In the genomic region with DNA sequence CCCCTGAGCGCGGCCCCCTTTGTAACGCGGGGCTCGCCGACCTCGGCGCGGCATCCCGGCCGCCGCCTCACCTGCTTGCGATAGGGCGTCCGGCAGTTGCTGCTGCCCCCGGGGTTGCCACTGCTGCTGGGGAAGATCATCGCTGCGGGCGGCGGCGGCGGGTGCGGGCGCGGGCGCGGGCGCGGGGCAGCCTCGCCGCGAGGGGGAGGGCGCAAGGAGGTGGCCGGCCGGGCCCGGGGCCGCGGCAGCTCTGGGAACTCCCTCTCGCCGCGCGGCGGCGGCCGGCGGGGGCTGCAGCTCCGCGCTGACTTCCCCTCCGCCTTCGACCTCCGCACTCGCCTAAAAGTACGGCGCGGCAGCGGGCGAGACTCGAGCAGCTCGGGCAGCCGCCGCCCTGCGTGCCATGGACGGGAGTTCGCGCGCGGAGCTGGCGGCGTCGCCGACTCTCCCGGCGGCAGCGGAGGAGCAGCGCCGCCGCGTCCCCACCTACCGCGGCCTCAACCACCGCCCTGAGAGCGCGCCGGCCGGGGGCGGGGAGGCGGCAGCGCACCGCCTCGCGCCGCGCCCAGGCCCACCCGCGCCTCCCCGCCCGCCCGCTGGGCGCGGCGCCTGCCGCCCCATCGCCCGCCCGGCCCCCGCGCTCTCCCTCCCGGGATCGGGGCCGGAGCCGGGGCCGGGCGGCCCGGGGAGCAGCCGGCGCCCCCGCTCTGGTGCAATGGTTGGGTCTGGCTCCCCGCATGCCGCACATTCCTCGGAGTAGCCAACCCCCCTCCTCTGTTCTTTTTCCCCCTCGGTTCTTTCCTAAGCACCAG, we compare ENCODE assay signal across 8 cellular contexts.
DNase-seq lines count a peak whose midpoint lies in the region; ATAC-seq and TF ChIP-seq lines count a peak whose summit lies in the region.

No MANE protein-coding gene starts in this region.

- peaks cover 33% of the 10 kb centered on the region for H4K20me1 ChIP-seq in SK-N-SH (ENCODE audit: insufficient read depth)

- H3K4me1 ChIP-seq in SK-N-SH (ENCODE audit: control insufficient read depth in 1 of 2, insufficient read depth in 2 of 2, low read depth in 1 of 2, low read length in 1 of 2) (peaks cover 17 to 60% of the 10 kb centered on the region in 2 experiments), adipocyte (ENCODE audit: control insufficient read depth, insufficient read depth, low read length) (peaks cover 69% of the 10 kb centered on the region), right atrium auricular region (peaks cover 0 to 69% of the 10 kb centered on the region in 2 donors)

- H3K4me1 Mint-ChIP-seq in CD14-positive monocyte: peaks cover 71% of the 10 kb centered on the region

- no peak for TF ChIP-seq RAD21 in SK-N-SH (IDR thresholded peaks at IDR 0.05; ENCODE audit: low read length)

- peak overlapping the region; percentile 78 for H3K4me2 ChIP-seq in SK-N-SH

- peak overlapping the region; percentile 87 to 97 for H3K4me3 Mint-ChIP-seq in CD14-positive monocyte

- H3K27me3 Mint-ChIP-seq in CD14-positive monocyte (ENCODE audit: low read depth in 3 of 3): no peaks in the 10 kb centered on the region

- peaks cover 0 to 4% of the 10 kb centered on the region in 2 experiments for H3K36me3 ChIP-seq in SK-N-SH (replicated peaks in 1 of 2; ENCODE audit: control insufficient read depth in 1 of 2, insufficient read depth in 2 of 2, low read length in 1 of 2)
- H3K36me3 ChIP-seq in adipocyte (ENCODE audit: control insufficient read depth, insufficient read depth, low read length, severe bottlenecking): no peaks in the 10 kb centered on the region
- H3K36me3 ChIP-seq in right atrium auricular region: no peaks in the 10 kb centered on the region

- 4% methylated on average over 7 of the region's 121 CpGs for WGBS in SK-N-SH (ENCODE audit: low lambda C conversion rate)

- peaks cover 26% of the 10 kb centered on the region for H3F3A ChIP-seq in SK-N-SH (replicated peaks; ENCODE audit: insufficient read depth)

- H3K9me3 ChIP-seq in SK-N-SH (no peaks in the 10 kb centered on the region), adipocyte (ENCODE audit: control insufficient read depth, low read length) (no peaks in the 10 kb centered on the region), right atrium auricular region (no peaks in the 10 kb centered on the region)

- peaks cover 84% of the 10 kb centered on the region for H3K79me2 ChIP-seq in SK-N-SH (ENCODE audit: insufficient read depth)

- peaks cover 17% of the 10 kb centered on the region in 2 donors for H3K36me3 Mint-ChIP-seq in CD14-positive monocyte

- TF ChIP-seq EP300 in SK-N-SH (IDR thresholded peaks at IDR 0.05; ENCODE audit: borderline replicate concordance in 1 of 2, low read depth in 1 of 2, low read length in 1 of 2): no peak

- peak overlapping the region; percentile 95 to 99 (median 98) for H3K27ac Mint-ChIP-seq in CD14-positive monocyte

- H3K27ac ChIP-seq in SK-N-SH (ENCODE audit: low read depth in 2 of 2, low read length in 1 of 2) (peak overlapping the region; percentile 75 to 78), right atrium auricular region (peak overlapping the region; percentile 96 to 99)

- peak; percentile 67 for DNase-seq in CD14-positive monocyte (ENCODE audit: low spot score)
- peak; percentile 89 for DNase-seq in SK-N-SH
- peak; percentile 89 for DNase-seq in adipocyte (ENCODE audit: low read depth)
- DNase-seq in right atrium auricular region (ENCODE audit: low spot score): no peak
- DNase-seq in retina: peak; percentile 85
- DNase-seq in NCI-H2029 (lab: John Stamatoyannopoulos, UW): no peak

- H3K9me2 ChIP-seq in SK-N-SH: no peaks in the 10 kb centered on the region

- peaks cover 0 to 2% (median 0%) of the 10 kb centered on the region in 7 donors for H3K9me3 Mint-ChIP-seq in CD14-positive monocyte

- CTCF ChIA-PET in SK-N-SH (lab: Yijun Ruan, JAX): interaction anchor here (0.7 to 2.2 kb wide), 9 partner anchors 12 to 563 kb away, joined by 3 to 6 read pairs (median 4); no protein-coding TSS in a partner anchor

- peak overlapping the region; percentile 88 for H3K9ac ChIP-seq in SK-N-SH
- H3K9ac ChIP-seq in adipocyte (ENCODE audit: low read length): peak overlapping the region; percentile 88

- no peak overlapping the region for H2AFZ ChIP-seq in SK-N-SH (ENCODE audit: low read depth)

- H3K4me3 ChIP-seq in SK-N-SH (ENCODE audit: low read depth in 2 of 2, low read length in 1 of 2) (peak overlapping the region; percentile 64 to 84), adipocyte (ENCODE audit: low read length) (peak overlapping the region; percentile 93), right atrium auricular region (peak overlapping the region; percentile 92 to 94)

- POLR2A ChIA-PET in SK-N-SH (lab: Yijun Ruan, JAX): no interaction called here

- TF ChIP-seq CTCF in CD14-positive monocyte (IDR thresholded peaks at IDR 0.05): no peak
- no peak for TF ChIP-seq CTCF in SK-N-SH (IDR thresholded peaks at IDR 0.05)
- peak in 1 of 2 donors; percentile 48 for TF ChIP-seq CTCF in right atrium auricular region (IDR thresholded peaks at IDR 0.05)

- intact Hi-C loops in CD14-positive monocyte (cut with micrococcal nuclease): loop anchor here (5.0 to 10.0 kb wide), 4 partner anchors 35 to 70 kb away; no protein-coding TSS in a partner anchor

- ATAC-seq in GM19395 (IDR thresholded peaks at IDR 0.05; ENCODE audit: unreplicated experiment): peak; percentile 53
- peak; percentile 57 for ATAC-seq in HG03442 (IDR thresholded peaks at IDR 0.05; ENCODE audit: unreplicated experiment)

- H3K27me3 ChIP-seq in SK-N-SH (ENCODE audit: insufficient read depth) (no peaks in the 10 kb centered on the region), adipocyte (replicated peaks; ENCODE audit: control insufficient read depth, insufficient read depth, low read length) (no peaks in the 10 kb centered on the region), right atrium auricular region (no peaks in the 10 kb centered on the region)

TF ChIP-seq in SK-N-SH, 30 proteins besides CTCF, POLR2A, EP300 and RAD21:
- TF ChIP-seq POLR2AphosphoS5 (IDR thresholded peaks at IDR 0.05; ENCODE audit: low read depth, low read length) (peak; percentile 8; the same call in 1 of the 2 replicates), TCF12 (IDR thresholded peaks at IDR 0.05) (no peak), TEAD4 (IDR thresholded peaks at IDR 0.05; ENCODE audit: borderline replicate concordance, insufficient read depth) (0 out of 2 replicates have a peak, but pooled peaks have one; percentile 27), USF2 (IDR thresholded peaks at IDR 0.05; ENCODE audit: borderline replicate concordance, low read depth, low read length) (no peak), RFX5 (IDR thresholded peaks at IDR 0.05; ENCODE audit: low read length) (no peak)
- TF ChIP-seq, protein P1, sequence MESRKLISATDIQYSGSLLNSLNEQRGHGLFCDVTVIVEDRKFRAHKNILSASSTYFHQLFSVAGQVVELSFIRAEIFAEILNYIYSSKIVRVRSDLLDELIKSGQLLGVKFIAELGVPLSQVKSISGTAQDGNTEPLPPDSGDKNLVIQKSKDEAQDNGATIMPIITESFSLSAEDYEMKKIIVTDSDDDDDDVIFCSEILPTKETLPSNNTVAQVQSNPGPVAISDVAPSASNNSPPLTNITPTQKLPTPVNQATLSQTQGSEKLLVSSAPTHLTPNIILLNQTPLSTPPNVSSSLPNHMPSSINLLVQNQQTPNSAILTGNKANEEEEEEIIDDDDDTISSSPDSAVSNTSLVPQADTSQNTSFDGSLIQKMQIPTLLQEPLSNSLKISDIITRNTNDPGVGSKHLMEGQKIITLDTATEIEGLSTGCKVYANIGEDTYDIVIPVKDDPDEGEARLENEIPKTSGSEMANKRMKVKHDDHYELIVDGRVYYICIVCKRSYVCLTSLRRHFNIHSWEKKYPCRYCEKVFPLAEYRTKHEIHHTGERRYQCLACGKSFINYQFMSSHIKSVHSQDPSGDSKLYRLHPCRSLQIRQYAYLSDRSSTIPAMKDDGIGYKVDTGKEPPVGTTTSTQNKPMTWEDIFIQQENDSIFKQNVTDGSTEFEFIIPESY (IDR thresholded peaks at IDR 0.05; ENCODE audit: borderline replicate concordance, low read depth): no peak

Comparison
In these comparisons a context has a peak if more than half of its experiments do, and no peak if none do; other contexts are left out.
1. DNase-seq: peak in CD14-positive monocyte (single experiment), SK-N-SH (single experiment), adipocyte (single experiment) and retina (single experiment); none in right atrium auricular region (single experiment) and NCI-H2029 (single experiment).
2. Peak in every context shown above with its lines, with median percentiles within 50 percentile points of each other: H3K4me3 ChIP-seq.